ENCODE assay signal across 1 cellular context in the genomic region with DNA sequence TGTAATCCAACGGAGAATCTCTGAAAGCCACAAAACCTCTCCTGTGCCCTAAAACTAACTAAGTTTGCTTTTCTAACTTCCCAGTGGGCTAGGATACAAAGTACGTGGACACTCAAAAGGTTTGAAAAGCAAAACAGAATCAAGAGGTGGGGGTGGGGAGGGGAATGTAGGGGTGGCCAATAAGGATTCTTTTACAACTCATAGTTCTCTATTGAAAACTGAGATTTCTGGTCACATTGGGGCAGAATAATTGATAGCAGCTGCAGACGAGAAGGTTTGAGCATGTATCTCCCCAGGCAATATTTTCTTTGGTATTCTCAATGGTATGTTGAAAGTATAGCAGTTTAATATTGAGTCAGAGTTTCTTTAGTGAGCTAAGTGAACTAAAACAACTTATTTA.
TF ChIP-seq lines count a peak whose summit lies in the region.

No MANE protein-coding gene starts in this region.

TF ChIP-seq in WTC11, 78 proteins besides CTCF, POLR2A, EP300 and RAD21 (continued from another document):
- TF ChIP-seq, protein P1, sequence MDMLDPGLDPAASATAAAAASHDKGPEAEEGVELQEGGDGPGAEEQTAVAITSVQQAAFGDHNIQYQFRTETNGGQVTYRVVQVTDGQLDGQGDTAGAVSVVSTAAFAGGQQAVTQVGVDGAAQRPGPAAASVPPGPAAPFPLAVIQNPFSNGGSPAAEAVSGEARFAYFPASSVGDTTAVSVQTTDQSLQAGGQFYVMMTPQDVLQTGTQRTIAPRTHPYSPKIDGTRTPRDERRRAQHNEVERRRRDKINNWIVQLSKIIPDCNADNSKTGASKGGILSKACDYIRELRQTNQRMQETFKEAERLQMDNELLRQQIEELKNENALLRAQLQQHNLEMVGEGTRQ (CRISPR knock-in tag; IDR thresholded peaks at IDR 0.05): no peak
- no peak for TF ChIP-seq IRF2 (CRISPR knock-in tag; IDR thresholded peaks at IDR 0.05; ENCODE audit: borderline replicate concordance, low read depth)
- TF ChIP-seq EMX1 (CRISPR knock-in tag; IDR thresholded peaks at IDR 0.05): no peak
- TF ChIP-seq NR2C2 (CRISPR knock-in tag; IDR thresholded peaks at IDR 0.05): no peak
- no peak for TF ChIP-seq ZNF416 (CRISPR knock-in tag; IDR thresholded peaks at IDR 0.05)
- TF ChIP-seq, protein P2, sequence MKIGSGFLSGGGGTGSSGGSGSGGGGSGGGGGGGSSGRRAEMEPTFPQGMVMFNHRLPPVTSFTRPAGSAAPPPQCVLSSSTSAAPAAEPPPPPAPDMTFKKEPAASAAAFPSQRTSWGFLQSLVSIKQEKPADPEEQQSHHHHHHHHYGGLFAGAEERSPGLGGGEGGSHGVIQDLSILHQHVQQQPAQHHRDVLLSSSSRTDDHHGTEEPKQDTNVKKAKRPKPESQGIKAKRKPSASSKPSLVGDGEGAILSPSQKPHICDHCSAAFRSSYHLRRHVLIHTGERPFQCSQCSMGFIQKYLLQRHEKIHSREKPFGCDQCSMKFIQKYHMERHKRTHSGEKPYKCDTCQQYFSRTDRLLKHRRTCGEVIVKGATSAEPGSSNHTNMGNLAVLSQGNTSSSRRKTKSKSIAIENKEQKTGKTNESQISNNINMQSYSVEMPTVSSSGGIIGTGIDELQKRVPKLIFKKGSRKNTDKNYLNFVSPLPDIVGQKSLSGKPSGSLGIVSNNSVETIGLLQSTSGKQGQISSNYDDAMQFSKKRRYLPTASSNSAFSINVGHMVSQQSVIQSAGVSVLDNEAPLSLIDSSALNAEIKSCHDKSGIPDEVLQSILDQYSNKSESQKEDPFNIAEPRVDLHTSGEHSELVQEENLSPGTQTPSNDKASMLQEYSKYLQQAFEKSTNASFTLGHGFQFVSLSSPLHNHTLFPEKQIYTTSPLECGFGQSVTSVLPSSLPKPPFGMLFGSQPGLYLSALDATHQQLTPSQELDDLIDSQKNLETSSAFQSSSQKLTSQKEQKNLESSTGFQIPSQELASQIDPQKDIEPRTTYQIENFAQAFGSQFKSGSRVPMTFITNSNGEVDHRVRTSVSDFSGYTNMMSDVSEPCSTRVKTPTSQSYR (CRISPR knock-in tag; IDR thresholded peaks at IDR 0.05): no peak
- no peak for TF ChIP-seq ZNF671 (CRISPR knock-in tag; IDR thresholded peaks at IDR 0.05)
